In genomic region chr17:57530026-57530425, GRCh38 we compare ENCODE assay signal across 19 cellular contexts.
DNase-seq lines count a peak whose midpoint lies in the region; ATAC-seq and TF ChIP-seq lines count a peak whose summit lies in the region.
"Had no signal": no experiment of that assay in that cellular context is flagged by ENCODE, and none has a peak within 500 bp of the region (broad histone marks: within the 10 kb centered on the region; RNA-seq: fewer than 3 reads in every experiment).

No MANE protein-coding gene starts in this region.

- no peak overlapping the region for H3K4me3 Mint-ChIP-seq in brain
- peak overlapping the region in 2 of 10 donors; percentile 2 to 3 for H3K4me3 Mint-ChIP-seq in naive thymus-derived CD8-positive, alpha-beta T cell
- H3K4me3 Mint-ChIP-seq: activated T-cell treated with anti-CD3 and anti-CD28 coated beads, Interleukin-2, amount 50 U/mL, for 24 hours; natural killer cell treated with Interleukin-12 subunit alpha and Interleukin-12 subunit beta and Interleukin-15 and Interleukin-18, amount 100 ng/mL, for 72 hours had no signal

- peak overlapping the region in 5 of 11 experiments; percentile 19 to 49 (median 34); a peak in 7 of 22 replicates for H3K9ac ChIP-seq in BLaER1 treated with 17β-estradiol and CSF1 and Interleukin-3, amounts not matched to agents 10 nM and 100 nM
- no peak overlapping the region for H3K9ac ChIP-seq in HUES6 (ENCODE audit: low read length)

- DNase-seq in naive thymus-derived CD8-positive, alpha-beta T cell: no peak
- DNase-seq in right lobe of liver (no peak), suprapubic skin (ENCODE audit: low spot score in 2 of 2) (no peak), NCI-H69 (lab: John Stamatoyannopoulos, UW) (no peak), cerebellum (ENCODE audit: low spot score) (no peak)
- DNase-seq: activated CD4-positive, alpha-beta T cell treated with anti-CD3 and anti-CD28 coated beads for 4 hours; activated T-cell treated with anti-CD3 and anti-CD28 coated beads, Interleukin-2, amount 50 U/mL, for 24 hours; left lung; NCI-H2227 treated with DMSO at 0.1 percent for 48 hours; NK-92 treated with Interleukin-12 subunit alpha and Interleukin-12 subunit beta, amount 100 ng/mL, for 24 hours; Right ventricle myocardium superior; stimulated activated CD4-positive, alpha-beta T cell treated with anti-CD3 and anti-CD28 coated beads, Interleukin-4, amount 100 ng/mL, for 24 hours had no signal

- H3K36me3 Mint-ChIP-seq in brain: no peaks in the 10 kb centered on the region
- H3K36me3 Mint-ChIP-seq in naive thymus-derived CD8-positive, alpha-beta T cell: peaks cover 0 to 15% (median 2%) of the 10 kb centered on the region in 3 donors
- H3K36me3 Mint-ChIP-seq: natural killer cell treated with Interleukin-12 subunit alpha and Interleukin-12 subunit beta and Interleukin-15 and Interleukin-18, amount 100 ng/mL, for 72 hours had no signal

- 69% methylated on average over 3 of the region's 3 CpGs for WGBS in right lobe of liver (ENCODE audit: insufficient coverage, low coverage, low lambda C conversion rate, missing lambda C conversion rate)
- 65% methylated on average over 3 of the region's 3 CpGs for WGBS in suprapubic skin

- no peaks in the 10 kb centered on the region; a peak in 1 of 22 replicates for H4K20me1 ChIP-seq in BLaER1 treated with 17β-estradiol and CSF1 and Interleukin-3, amounts not matched to agents 10 nM and 100 nM

- peak overlapping the region; percentile 21 to 96 (median 73) for H3K27ac Mint-ChIP-seq in brain
- peak overlapping the region in 6 of 10 donors; percentile 44 to 88 (median 66) for H3K27ac Mint-ChIP-seq in naive thymus-derived CD8-positive, alpha-beta T cell

- TF ChIP-seq POLR2A in right lobe of liver (IDR thresholded peaks at IDR 0.05): no peak
- TF ChIP-seq POLR2A in suprapubic skin (IDR thresholded peaks at IDR 0.05): no peak

- H3K27me3 Mint-ChIP-seq in brain: peaks cover under 1% of the 10 kb centered on the region
- no peaks in the 10 kb centered on the region for H3K27me3 Mint-ChIP-seq in naive thymus-derived CD8-positive, alpha-beta T cell
- H3K27me3 Mint-ChIP-seq: activated T-cell treated with anti-CD3 and anti-CD28 coated beads, Interleukin-2, amount 50 U/mL, for 24 hours; IgD-negative memory B cell; natural killer cell treated with Interleukin-12 subunit alpha and Interleukin-12 subunit beta and Interleukin-15 and Interleukin-18, amount 100 ng/mL, for 72 hours had no signal

- H3K4me3 ChIP-seq in BLaER1 treated with 17β-estradiol and CSF1 and Interleukin-3, amounts not matched to agents 10 nM and 100 nM: 0 out of 20 replicates have a peak overlapping the region, but pooled peaks of 1 of the 10 experiments have one; percentile 6
- H3K4me3 ChIP-seq in HUES6 (ENCODE audit: low read depth, low read length) (no peak overlapping the region), right lobe of liver (no peak overlapping the region), suprapubic skin (no peak overlapping the region)
- H3K4me3 ChIP-seq: coronary artery, esophagus muscularis mucosa, left lung had no signal

- no peak for ATAC-seq in naive thymus-derived CD8-positive, alpha-beta T cell
- ATAC-seq in right lobe of liver: no peak
- ATAC-seq: left lung; natural killer cell treated with Interleukin-12 subunit alpha and Interleukin-12 subunit beta and Interleukin-15 and Interleukin-18, amount 100 ng/mL, for 72 hours had no signal

- no peaks in the 10 kb centered on the region; a peak in 1 of 22 replicates for H3K27me3 ChIP-seq in BLaER1 treated with 17β-estradiol and CSF1 and Interleukin-3, amounts not matched to agents 10 nM and 100 nM
- no peaks in the 10 kb centered on the region for H3K27me3 ChIP-seq in HUES6 (ENCODE audit: control insufficient read depth, insufficient read depth, low read length)
- no peaks in the 10 kb centered on the region for H3K27me3 ChIP-seq in right lobe of liver
- no peaks in the 10 kb centered on the region for H3K27me3 ChIP-seq in suprapubic skin
- H3K27me3 ChIP-seq: esophagus muscularis mucosa, left lung had no signal

- H3K4me1 Mint-ChIP-seq in brain: peaks cover 6% of the 10 kb centered on the region
- peaks cover 26 to 50% (median 43%) of the 10 kb centered on the region in 4 donors for H3K4me1 Mint-ChIP-seq in naive thymus-derived CD8-positive, alpha-beta T cell

- no peak for TF ChIP-seq EP300 in suprapubic skin (IDR thresholded peaks at IDR 0.05)

- H3K9me3 Mint-ChIP-seq in brain: no peaks in the 10 kb centered on the region
- H3K9me3 Mint-ChIP-seq in naive thymus-derived CD8-positive, alpha-beta T cell: no peaks in the 10 kb centered on the region
- H3K9me3 Mint-ChIP-seq: activated T-cell treated with anti-CD3 and anti-CD28 coated beads, Interleukin-2, amount 50 U/mL, for 24 hours; IgD-negative memory B cell; natural killer cell treated with Interleukin-12 subunit alpha and Interleukin-12 subunit beta and Interleukin-15 and Interleukin-18, amount 100 ng/mL, for 72 hours had no signal

- H3K4me2 ChIP-seq in BLaER1 treated with 17β-estradiol and CSF1 and Interleukin-3, amounts not matched to agents 10 nM and 100 nM: peak overlapping the region in 10 of 11 experiments; percentile 45 to 97 (median 84); a peak in 20 of 22 replicates

- peak overlapping the region in 6 of 11 experiments; percentile 16 to 84 (median 46); a peak in 8 of 22 replicates for H3K27ac ChIP-seq in BLaER1 treated with 17β-estradiol and CSF1 and Interleukin-3, amounts not matched to agents 10 nM and 100 nM
- H3K27ac ChIP-seq in HUES6 (ENCODE audit: low read depth, low read length) (peak overlapping the region; percentile 11; the same call in 1 of the 2 replicates), right lobe of liver (no peak overlapping the region), suprapubic skin (no peak overlapping the region)
- H3K27ac ChIP-seq: coronary artery, esophagus muscularis mucosa, left lung had no signal

- no peaks in the 10 kb centered on the region for H3K9me3 ChIP-seq in BLaER1 treated with 17β-estradiol and CSF1 and Interleukin-3, amounts not matched to agents 10 nM and 100 nM (replicated peaks in 1 of 11)
- no peaks in the 10 kb centered on the region for H3K9me3 ChIP-seq in HUES6 (ENCODE audit: control insufficient read depth, insufficient read depth, low read depth, low read length)
- no peaks in the 10 kb centered on the region for H3K9me3 ChIP-seq in right lobe of liver
- H3K9me3 ChIP-seq in suprapubic skin: no peaks in the 10 kb centered on the region
- H3K9me3 ChIP-seq: esophagus muscularis mucosa, left lung had no signal

- intact Hi-C loops in right lobe of liver (cut with DNase I): no loop called here

- POLR2A ChIA-PET in naive thymus-derived CD8-positive, alpha-beta T cell (lab: Charles Lee): no interaction called here

- TF ChIP-seq CTCF in brain (conservative IDR thresholded peaks at IDR 0.05): no peak
- no peak for TF ChIP-seq CTCF in right lobe of liver (IDR thresholded peaks at IDR 0.05)
- TF ChIP-seq CTCF in suprapubic skin (IDR thresholded peaks at IDR 0.05): no peak

- peaks cover 47 to 100% (median 95%) of the 10 kb centered on the region in 10 experiments for H3K4me1 ChIP-seq in BLaER1 treated with 17β-estradiol and CSF1 and Interleukin-3, amounts not matched to agents 10 nM and 100 nM
- peaks cover 52% of the 10 kb centered on the region for H3K4me1 ChIP-seq in HUES6 (ENCODE audit: control insufficient read depth, insufficient read depth, low read length)
- peaks cover 0 to 33% (median 6%) of the 10 kb centered on the region in 4 donors for H3K4me1 ChIP-seq in right lobe of liver
- H3K4me1 ChIP-seq in suprapubic skin: peaks cover under 1% of the 10 kb centered on the region

- peaks cover 0 to 57% (median 11%) of the 10 kb centered on the region in 11 experiments; a peak in 12 of 22 replicates for H3K36me3 ChIP-seq in BLaER1 treated with 17β-estradiol and CSF1 and Interleukin-3, amounts not matched to agents 10 nM and 100 nM
- H3K36me3 ChIP-seq in HUES6 (ENCODE audit: control insufficient read depth, insufficient read depth, low read length) (no peaks in the 10 kb centered on the region), right lobe of liver (no peaks in the 10 kb centered on the region), suprapubic skin (peaks cover 3% of the 10 kb centered on the region)
- H3K36me3 ChIP-seq: esophagus muscularis mucosa had no signal

Comparison
In these comparisons a context has a peak if more than half of its experiments do, and no peak if none do; other contexts are left out.
1. H3K27ac ChIP-seq: peak in BLaER1 treated with 17β-estradiol and CSF1 and Interleukin-3, amounts not matched to agents 10 nM and 100 nM (6 of 11) and HUES6 (single experiment); none in right lobe of liver (0 of 3) and suprapubic skin (single experiment).